In genomic region chrX:154401918-154402621, GRCh38 we compare ENCODE assay signal across 1 cellular context.
TF ChIP-seq lines count a peak whose summit lies in the region.

No MANE protein-coding gene starts in this region.

TF ChIP-seq in IMR-90, 13 proteins besides CTCF, POLR2A, EP300 and RAD21 (continued from another document):
- TF ChIP-seq MXI1 (IDR thresholded peaks at IDR 0.05; ENCODE audit: borderline replicate concordance, low read depth, low read length) (no peak), MAZ (IDR thresholded peaks at IDR 0.05; ENCODE audit: borderline replicate concordance, low read depth, low read length) (no peak)
